Comparison of ENCODE assay signal across 1 cellular context in genomic region chr1:161131721-161132409, GRCh38.
A peak's percentile ranks its signal among the peaks of the same experiment; 100 is the strongest.
TF ChIP-seq lines count a peak whose summit lies in the region.

No MANE protein-coding gene starts in this region.

TF ChIP-seq in K562, 482 proteins besides CTCF, POLR2A, EP300 and RAD21 (continued from another document and continues in another):
- TF ChIP-seq ZNF253 (CRISPR knock-in tag; conservative IDR thresholded peaks at IDR 0.05) (no peak), ZNF407 (IDR thresholded peaks at IDR 0.05; ENCODE audit: low read depth) (peak; percentile 55; the same call in 1 of the 2 replicates), TRIM24 (IDR thresholded peaks at IDR 0.05) (peak in 1 of 2 experiments; percentile 9; a peak in 1 of 4 replicates), HNRNPL (IDR thresholded peaks at IDR 0.05; ENCODE audit: low read depth, low read length) (no peak), HDAC2 (IDR thresholded peaks at IDR 0.05) (no peak), NFRKB (IDR thresholded peaks at IDR 0.05; ENCODE audit: low read depth) (peak; percentile 23; the same call in 1 of the 2 replicates), FOXJ3 (CRISPR knock-in tag; IDR thresholded peaks at IDR 0.05) (no peak), RNF2 (IDR thresholded peaks at IDR 0.05) (no peak), RB1 (IDR thresholded peaks at IDR 0.05; ENCODE audit: low read depth) (no peak), ZEB2 (IDR thresholded peaks at IDR 0.05) (0 out of 2 replicates have a peak, but pooled peaks have one; percentile 59), ZBTB34 (CRISPR knock-in tag; IDR thresholded peaks at IDR 0.05) (no peak), SMARCE1 (IDR thresholded peaks at IDR 0.05) (peak; percentile 70), ZBTB12 (CRISPR knock-in tag; IDR thresholded peaks at IDR 0.05) (no peak), EWSR1 (IDR thresholded peaks at IDR 0.05; ENCODE audit: borderline replicate concordance, low read depth, partially characterized antibody) (no peak), SAFB2 (IDR thresholded peaks at IDR 0.05; ENCODE audit: borderline replicate concordance, low read depth, low read length, severe bottlenecking) (no peak), ZSCAN29 (IDR thresholded peaks at IDR 0.05) (no peak), ZC3H8 (IDR thresholded peaks at IDR 0.05) (no peak), POLR3A (IDR thresholded peaks at IDR 0.05; ENCODE audit: borderline replicate concordance, extremely low read depth, insufficient read depth, insufficient read length) (no peak), ZNF764 (CRISPR knock-in tag; IDR thresholded peaks at IDR 0.05; ENCODE audit: low read depth) (no peak), ZBTB33 (CRISPR knock-in tag; IDR thresholded peaks at IDR 0.05) (no peak), ZNF3 (CRISPR knock-in tag; IDR thresholded peaks at IDR 0.05) (no peak), CREBBP (IDR thresholded peaks at IDR 0.05; ENCODE audit: low read depth, low read length) (no peak), RREB1 (CRISPR knock-in tag; IDR thresholded peaks at IDR 0.05) (no peak), CHAMP1 (IDR thresholded peaks at IDR 0.05) (no peak), SP2 (IDR thresholded peaks at IDR 0.05; ENCODE audit: extremely low read depth, low read depth, low read length, poor library complexity, severe bottlenecking) (no peak), PHB2 (IDR thresholded peaks at IDR 0.05; ENCODE audit: low read depth) (0 out of 2 replicates have a peak, but pooled peaks have one; percentile 28), ZNF830 (CRISPR knock-in tag; IDR thresholded peaks at IDR 0.05) (no peak), ZNF395 (CRISPR knock-in tag; IDR thresholded peaks at IDR 0.05) (no peak), LCOR (CRISPR knock-in tag; IDR thresholded peaks at IDR 0.05) (no peak), CAMTA2 (CRISPR knock-in tag; conservative IDR thresholded peaks at IDR 0.05) (no peak), TAF7 (tag; IDR thresholded peaks at IDR 0.05) (peak; percentile 53; the same call in 1 of the 2 replicates)
- TF ChIP-seq, protein P1, sequence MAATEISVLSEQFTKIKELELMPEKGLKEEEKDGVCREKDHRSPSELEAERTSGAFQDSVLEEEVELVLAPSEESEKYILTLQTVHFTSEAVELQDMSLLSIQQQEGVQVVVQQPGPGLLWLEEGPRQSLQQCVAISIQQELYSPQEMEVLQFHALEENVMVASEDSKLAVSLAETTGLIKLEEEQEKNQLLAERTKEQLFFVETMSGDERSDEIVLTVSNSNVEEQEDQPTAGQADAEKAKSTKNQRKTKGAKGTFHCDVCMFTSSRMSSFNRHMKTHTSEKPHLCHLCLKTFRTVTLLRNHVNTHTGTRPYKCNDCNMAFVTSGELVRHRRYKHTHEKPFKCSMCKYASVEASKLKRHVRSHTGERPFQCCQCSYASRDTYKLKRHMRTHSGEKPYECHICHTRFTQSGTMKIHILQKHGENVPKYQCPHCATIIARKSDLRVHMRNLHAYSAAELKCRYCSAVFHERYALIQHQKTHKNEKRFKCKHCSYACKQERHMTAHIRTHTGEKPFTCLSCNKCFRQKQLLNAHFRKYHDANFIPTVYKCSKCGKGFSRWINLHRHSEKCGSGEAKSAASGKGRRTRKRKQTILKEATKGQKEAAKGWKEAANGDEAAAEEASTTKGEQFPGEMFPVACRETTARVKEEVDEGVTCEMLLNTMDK (IDR thresholded peaks at IDR 0.05; ENCODE audit: borderline replicate concordance, insufficient read depth, low read depth, low read length, poor library complexity, severe bottlenecking): no peak
